ENCODE assay signal across 14 cellular contexts in the genomic region with DNA sequence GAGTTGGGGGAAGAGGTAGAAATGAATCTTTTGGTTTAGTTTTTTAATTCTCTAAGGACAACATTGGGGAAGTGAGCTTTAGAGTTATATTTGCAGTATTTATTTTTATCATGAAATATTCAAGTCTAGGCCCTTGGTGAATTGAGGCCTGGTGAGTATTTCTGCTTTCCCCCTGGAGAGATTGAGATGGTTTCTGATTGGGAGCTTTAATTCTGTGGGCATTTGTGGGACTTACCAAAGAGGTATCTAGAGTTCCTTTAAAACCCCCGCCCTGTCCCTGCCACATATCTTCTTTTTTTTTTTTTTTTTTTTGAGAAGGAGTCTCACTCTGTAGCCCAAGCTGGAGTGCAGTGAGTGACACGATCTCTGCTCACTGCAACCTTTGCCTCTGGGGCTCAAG. TPM values are rescaled to one million over a fixed set of nuclear protein-coding genes. Genes with fewer than 3 reads are reported as not detected.
DNase-seq lines count a peak whose midpoint lies in the region; ATAC-seq and TF ChIP-seq lines count a peak whose summit lies in the region.
"Had no signal": no experiment of that assay in that cellular context is flagged by ENCODE, and none has a peak within 500 bp of the region (broad histone marks: within the 10 kb centered on the region; RNA-seq: fewer than 3 reads in every experiment).

No MANE protein-coding gene starts in this region.

- ATAC-seq in heart right ventricle: no peak
- ATAC-seq in left cardiac atrium: no peak
- no peak for ATAC-seq in activated naive CD8-positive, alpha-beta T cell treated with anti-CD3 and anti-CD28 coated beads, Interleukin-2, amount 50 U/mL, for 24 hours
- ATAC-seq in memory B cell (ENCODE audit: low read depth): peak; percentile 72
- no peak for ATAC-seq in thoracic aorta (ENCODE audit: insufficient number of reproducible peaks, low FRiP score, low read depth)

- peaks cover 52% of the 10 kb centered on the region for H3K4me1 Mint-ChIP-seq in activated naive CD8-positive, alpha-beta T cell treated with anti-CD3 and anti-CD28 coated beads, Interleukin-2, amount 50 U/mL, for 24 hours
- H3K4me1 Mint-ChIP-seq in memory B cell: peaks cover 59% of the 10 kb centered on the region
- peaks cover 12% of the 10 kb centered on the region for H3K4me1 Mint-ChIP-seq in activated T-helper 2 cell treated with anti-CD3 and anti-CD28 coated beads, Interferon-gamma antibody, Interleukin-2, Interleukin-4, amounts not matched to agents 10 μg/mL and 5 μg/mL and 100 μg/mL, durations not matched to agents 14 hours and 24 hours and 36 hours (ENCODE audit: low read depth)

- H3K4me1 ChIP-seq in heart right ventricle: peaks cover 30 to 97% (median 81%) of the 10 kb centered on the region in 9 donors
- H3K4me1 ChIP-seq in thoracic aorta (ENCODE audit: control insufficient read depth in 1 of 2, low read depth in 2 of 2): peaks cover 31 to 48% of the 10 kb centered on the region in 2 donors

- TF ChIP-seq CTCF in heart right ventricle (IDR thresholded peaks at IDR 0.05): no peak
- no peak for TF ChIP-seq CTCF in thoracic aorta (IDR thresholded peaks at IDR 0.05)

- no peaks in the 10 kb centered on the region for H3K27me3 Mint-ChIP-seq in activated naive CD8-positive, alpha-beta T cell treated with anti-CD3 and anti-CD28 coated beads, Interleukin-2, amount 50 U/mL, for 24 hours
- H3K27me3 Mint-ChIP-seq in memory B cell: no peaks in the 10 kb centered on the region
- H3K27me3 Mint-ChIP-seq in activated T-helper 2 cell treated with anti-CD3 and anti-CD28 coated beads, Interferon-gamma antibody, Interleukin-2, Interleukin-4, amounts not matched to agents 10 μg/mL and 5 μg/mL and 100 μg/mL, durations not matched to agents 14 hours and 24 hours and 36 hours (ENCODE audit: low read depth): no peaks in the 10 kb centered on the region

- peak overlapping the region in 7 of 10 donors; percentile 60 to 77 (median 71) for H3K27ac ChIP-seq in heart right ventricle
- peak overlapping the region; percentile 77 to 93 for H3K27ac ChIP-seq in thoracic aorta
- H3K27ac ChIP-seq: epithelial cell of prostate, SJSA1, testis had no signal

- H3K4me3 ChIP-seq in heart right ventricle (no peak overlapping the region), thoracic aorta (no peak overlapping the region)
- H3K4me3 ChIP-seq: SJSA1, testis had no signal

- intact Hi-C loops in heart right ventricle (cut with DNase I): loop anchor here in 3 of 10 donors (5.0 to 10.0 kb wide), 2 partner anchors 34 to 46 kb away; no protein-coding TSS in a partner anchor
- intact Hi-C loops in left cardiac atrium (cut with DNase I): no loop called here
- intact Hi-C loops in activated T-helper 2 cell treated with anti-CD3 and anti-CD28 coated beads, Interferon-gamma antibody, Interleukin-2, Interleukin-4, amounts not matched to agents 10 μg/mL and 5 μg/mL and 100 μg/mL, durations not matched to agents 14 hours and 24 hours and 36 hours (cut with micrococcal nuclease): no loop called here

- H3K36me3 ChIP-seq in heart right ventricle: peaks cover 0 to 21% (median 0%) of the 10 kb centered on the region in 9 donors
- H3K36me3 ChIP-seq in thoracic aorta: no peaks in the 10 kb centered on the region

- H3K36me3 Mint-ChIP-seq in activated naive CD8-positive, alpha-beta T cell treated with anti-CD3 and anti-CD28 coated beads, Interleukin-2, amount 50 U/mL, for 24 hours (ENCODE audit: low read depth): peaks cover 4% of the 10 kb centered on the region
- H3K36me3 Mint-ChIP-seq in memory B cell: peaks cover 6% of the 10 kb centered on the region
- peaks cover 4% of the 10 kb centered on the region for H3K36me3 Mint-ChIP-seq in activated T-helper 2 cell treated with anti-CD3 and anti-CD28 coated beads, Interferon-gamma antibody, Interleukin-2, Interleukin-4, amounts not matched to agents 10 μg/mL and 5 μg/mL and 100 μg/mL, durations not matched to agents 14 hours and 24 hours and 36 hours (ENCODE audit: low read depth)

- no peak overlapping the region for H3K4me3 Mint-ChIP-seq in activated naive CD8-positive, alpha-beta T cell treated with anti-CD3 and anti-CD28 coated beads, Interleukin-2, amount 50 U/mL, for 24 hours
- H3K4me3 Mint-ChIP-seq in memory B cell: peak overlapping the region; percentile 75
- no peak overlapping the region for H3K4me3 Mint-ChIP-seq in activated T-helper 2 cell treated with anti-CD3 and anti-CD28 coated beads, Interferon-gamma antibody, Interleukin-2, Interleukin-4, amounts not matched to agents 10 μg/mL and 5 μg/mL and 100 μg/mL, durations not matched to agents 14 hours and 24 hours and 36 hours (ENCODE audit: low read depth)

- peak overlapping the region; percentile 71 for H3K27ac Mint-ChIP-seq in activated naive CD8-positive, alpha-beta T cell treated with anti-CD3 and anti-CD28 coated beads, Interleukin-2, amount 50 U/mL, for 24 hours
- H3K27ac Mint-ChIP-seq in memory B cell: peak overlapping the region; percentile 89
- no peak overlapping the region for H3K27ac Mint-ChIP-seq in activated T-helper 2 cell treated with anti-CD3 and anti-CD28 coated beads, Interferon-gamma antibody, Interleukin-2, Interleukin-4, amounts not matched to agents 10 μg/mL and 5 μg/mL and 100 μg/mL, durations not matched to agents 14 hours and 24 hours and 36 hours

- DNase-seq in heart right ventricle (no peak), left cardiac atrium (no peak), memory B cell (ENCODE audit: low spot score in 2 of 2) (peak in 1 of 2 donors; percentile 30), thoracic aorta (ENCODE audit: low spot score) (no peak), DMS 273 treated with DMSO at 0.1 percent for 48 hours (lab: John Stamatoyannopoulos, UW) (no peak), 8988T (no peak)
- no peak for DNase-seq in activated naive CD8-positive, alpha-beta T cell treated with anti-CD3 and anti-CD28 coated beads, Interleukin-2, amount 50 U/mL, for 24 hours
- no peak for DNase-seq in activated T-helper 2 cell treated with anti-CD3 and anti-CD28 coated beads, Interferon-gamma antibody, Interleukin-2, Interleukin-4, amounts not matched to agents 10 μg/mL and 5 μg/mL and 100 μg/mL, durations not matched to agents 14 hours and 24 hours and 36 hours (ENCODE audit: low spot score)
- DNase-seq: activated naive CD4-positive, alpha-beta T cell treated with anti-CD3 and anti-CD28 coated beads, Interleukin-2, amount 50 U/mL, for 16 hours; NCI-H1930; NCI-H748 treated with DMSO at 0.1 percent for 48 hours; testis had no signal

- no peaks in the 10 kb centered on the region for H3K9me3 Mint-ChIP-seq in activated naive CD8-positive, alpha-beta T cell treated with anti-CD3 and anti-CD28 coated beads, Interleukin-2, amount 50 U/mL, for 24 hours
- H3K9me3 Mint-ChIP-seq in memory B cell: no peaks in the 10 kb centered on the region
- H3K9me3 Mint-ChIP-seq in activated T-helper 2 cell treated with anti-CD3 and anti-CD28 coated beads, Interferon-gamma antibody, Interleukin-2, Interleukin-4, amounts not matched to agents 10 μg/mL and 5 μg/mL and 100 μg/mL, durations not matched to agents 14 hours and 24 hours and 36 hours: no peaks in the 10 kb centered on the region

- H3K9me3 ChIP-seq in heart right ventricle (no peaks in the 10 kb centered on the region), thoracic aorta (no peaks in the 10 kb centered on the region)
- H3K9me3 ChIP-seq: testis had no signal

- no peaks in the 10 kb centered on the region for H3K27me3 ChIP-seq in heart right ventricle
- no peaks in the 10 kb centered on the region for H3K27me3 ChIP-seq in thoracic aorta (replicated peaks; ENCODE audit: insufficient read depth)
- H3K27me3 ChIP-seq: SJSA1, testis had no signal

- 45 to 57% methylated on average over 2 of the region's 2 CpGs for WGBS in heart right ventricle, 2 donors

RNA-seq across cellular contexts. Expression of a gene that starts 9.6 kb away (rescaled TPM):
- 1,000 to 10,000 TPM in 1 of 10 donors, 100 to 1,000 TPM in 9; 587 to 1,020 (median 900) TPM for total RNA-seq in heart right ventricle
- 100 to 1,000 TPM; 180 to 375 TPM for polyA plus RNA-seq in heart right ventricle
- total RNA-seq in left cardiac atrium: 100 to 1,000 TPM; 415 to 523 TPM
- total RNA-seq in thoracic aorta: 10 to 100 TPM; 52.1 to 57.8 TPM
- 94.1 and 96.1 TPM in 2 replicates for total RNA-seq in activated T-helper 2 cell treated with anti-CD3 and anti-CD28 coated beads, Interferon-gamma antibody, Interleukin-2, Interleukin-4, amounts not matched to agents 10 μg/mL and 5 μg/mL and 100 μg/mL, durations not matched to agents 14 hours and 24 hours and 36 hours

RNA-seq across cellular contexts. Expression of a gene that starts 10.0 kb away (rescaled TPM):
- total RNA-seq in heart right ventricle: 10 to 100 TPM; 13.3 to 27.2 (median 20.2) TPM
- 10 to 100 TPM; 36.3 to 41.3 TPM for polyA plus RNA-seq in heart right ventricle
- 10 to 100 TPM; 22.8 to 28.1 TPM for total RNA-seq in left cardiac atrium
- 10 to 100 TPM; 13.8 to 28.7 TPM for total RNA-seq in thoracic aorta
- 72.1 and 74.3 TPM in 2 replicates for total RNA-seq in activated T-helper 2 cell treated with anti-CD3 and anti-CD28 coated beads, Interferon-gamma antibody, Interleukin-2, Interleukin-4, amounts not matched to agents 10 μg/mL and 5 μg/mL and 100 μg/mL, durations not matched to agents 14 hours and 24 hours and 36 hours

RNA-seq across cellular contexts. Expression of a gene that starts 31.9 kb away (rescaled TPM):
- 10 to 100 TPM; 26.4 to 84.9 (median 47.9) TPM for total RNA-seq in heart right ventricle
- 10 to 100 TPM; 29.2 to 33.8 TPM for polyA plus RNA-seq in heart right ventricle
- total RNA-seq in left cardiac atrium: 10 to 100 TPM; 57.4 to 63.1 TPM
- 10 to 100 TPM; 45.5 to 56.5 TPM for total RNA-seq in thoracic aorta
- total RNA-seq in activated T-helper 2 cell treated with anti-CD3 and anti-CD28 coated beads, Interferon-gamma antibody, Interleukin-2, Interleukin-4, amounts not matched to agents 10 μg/mL and 5 μg/mL and 100 μg/mL, durations not matched to agents 14 hours and 24 hours and 36 hours: 41.2 and 44.2 TPM in 2 replicates
